In genomic region chr7:105284014-105284413, GRCh38 we compare ENCODE assay signal across 23 cellular contexts.
"Had no signal": no experiment of that assay in that cellular context is flagged by ENCODE, and none has a peak within 500 bp of the region (broad histone marks: within the 10 kb centered on the region; RNA-seq: fewer than 3 reads in every experiment).

No MANE protein-coding gene starts in this region.

- H3K27me3 Mint-ChIP-seq: dendritic cell treated with granulocyte-macrophage colony-stimulating factor and Interleukin-4, amounts not matched to agents 40 ng/mL and 50 ng/mL, for 4 days; effector memory CD8-positive, alpha-beta T cell had no signal

- DNase-seq: colonic mucosa; cortex of kidney; effector CD8-positive, alpha-beta T cell; effector memory CD8-positive, alpha-beta T cell; foreskin keratinocyte; heart left ventricle; hypothalamus; immature natural killer cell; islet precursor cell; kidney; kidney glomerular epithelial cell; left colon; left lung; left ventricle myocardium superior; lower lobe of right lung; mesenchymal stem cell; midbrain had no signal

- H3K9me3 ChIP-seq: colonic mucosa, esophagus muscularis mucosa, gastroesophageal sphincter, heart left ventricle, left lung, lower lobe of right lung had no signal

- ATAC-seq: effector memory CD8-positive, alpha-beta T cell; foreskin keratinocyte; gastroesophageal sphincter; heart left ventricle; left colon; left lung; left ventricle myocardium superior had no signal

- H3K4me3 Mint-ChIP-seq: dendritic cell treated with granulocyte-macrophage colony-stimulating factor and Interleukin-4, amounts not matched to agents 40 ng/mL and 50 ng/mL, for 4 days; effector memory CD8-positive, alpha-beta T cell had no signal

- H3K4me1 ChIP-seq: colonic mucosa, left lung, lower lobe of right lung had no signal

- H3K27ac ChIP-seq: colonic mucosa, esophagus muscularis mucosa, foreskin keratinocyte, gastroesophageal sphincter, heart left ventricle, hepatocyte, left lung, lower lobe of right lung had no signal

- H3K4me2 ChIP-seq: hepatocyte had no signal

- H3K4me3 ChIP-seq: colonic mucosa, esophagus muscularis mucosa, gastroesophageal sphincter, heart left ventricle, hepatocyte, left lung, lower lobe of right lung had no signal

- FAIRE-seq: endothelial cell of umbilical vein, frontal cortex, kidney had no signal

- H3K36me3 ChIP-seq: colonic mucosa, esophagus muscularis mucosa, gastroesophageal sphincter, heart left ventricle, left lung, lower lobe of right lung had no signal

- H3K9me3 Mint-ChIP-seq: dendritic cell treated with granulocyte-macrophage colony-stimulating factor and Interleukin-4, amounts not matched to agents 40 ng/mL and 50 ng/mL, for 4 days; effector memory CD8-positive, alpha-beta T cell; immature natural killer cell had no signal

- H3K36me3 Mint-ChIP-seq: immature natural killer cell had no signal

- H2AFZ ChIP-seq: hepatocyte had no signal

- H3K27ac Mint-ChIP-seq: dendritic cell treated with granulocyte-macrophage colony-stimulating factor and Interleukin-4, amounts not matched to agents 40 ng/mL and 50 ng/mL, for 4 days had no signal

- H3K27me3 ChIP-seq: colonic mucosa, esophagus muscularis mucosa, foreskin keratinocyte, gastroesophageal sphincter, heart left ventricle, hepatocyte, left lung had no signal
